ENCODE assay signal across 34 cellular contexts in genomic region chr6:128400875-128401274, GRCh38.
"Had no signal": no experiment of that assay in that cellular context is flagged by ENCODE, and none has a peak within 500 bp of the region (broad histone marks: within the 10 kb centered on the region; RNA-seq: fewer than 3 reads in every experiment).

No MANE protein-coding gene starts in this region.

- H3K9ac ChIP-seq: parathyroid adenoma had no signal

- H3K27ac ChIP-seq: adrenal gland, brain microvascular endothelial cell, epithelial cell of prostate, esophagus squamous epithelium, parathyroid adenoma, psoas muscle, right atrium auricular region, stomach, thyroid gland, upper lobe of left lung, WERI-Rb-1 had no signal

- H2AFZ ChIP-seq: parathyroid adenoma had no signal

- H3K9me3 ChIP-seq: adrenal gland, esophagus squamous epithelium, psoas muscle, right atrium auricular region, stomach, thyroid gland, upper lobe of left lung had no signal

- H3K4me1 ChIP-seq: adrenal gland, parathyroid adenoma, right atrium auricular region, thyroid gland, upper lobe of left lung had no signal

- H3K36me3 Mint-ChIP-seq: stimulated activated naive B cell treated with anti-CD40 and anti-IgM and Interleukin-4, amounts not matched to agents 10 μg/mL and 1 μg/mL and 100 μg/mL, for 72 hours had no signal

- H3K27ac Mint-ChIP-seq: activated naive CD4-positive, alpha-beta T cell treated with anti-CD3 and anti-CD28 coated beads for 36 hours; activated naive CD8-positive, alpha-beta T cell treated with anti-CD3 and anti-CD28 coated beads for 36 hours; naive thymus-derived CD8-positive, alpha-beta T cell; stimulated activated naive B cell treated with anti-CD40 and anti-IgM and Interleukin-4, amounts not matched to agents 10 μg/mL and 1 μg/mL and 100 μg/mL, for 72 hours; T-helper 1 cell treated with Interleukin-12 subunit alpha and Interleukin-12 subunit beta and Interleukin-4 antibody, amounts not matched to agents 30 μg/mL and 1 μg/mL, for 36 hours had no signal

- H3K27me3 ChIP-seq: adrenal gland, brain microvascular endothelial cell, esophagus squamous epithelium, right atrium auricular region, stomach, thyroid gland, upper lobe of left lung had no signal

- H3K79me2 ChIP-seq: parathyroid adenoma had no signal

- H3K4me3 Mint-ChIP-seq: activated naive CD4-positive, alpha-beta T cell treated with anti-CD3 and anti-CD28 coated beads for 36 hours; activated naive CD8-positive, alpha-beta T cell treated with anti-CD3 and anti-CD28 coated beads for 36 hours; naive thymus-derived CD8-positive, alpha-beta T cell; neural crest cell; stimulated activated naive B cell treated with anti-CD40 and anti-IgM and Interleukin-4, amounts not matched to agents 10 μg/mL and 1 μg/mL and 100 μg/mL, for 72 hours; T-helper 1 cell treated with Interleukin-12 subunit alpha and Interleukin-12 subunit beta and Interleukin-4 antibody, amounts not matched to agents 30 μg/mL and 1 μg/mL, for 36 hours had no signal

- H3K9me3 Mint-ChIP-seq: activated naive CD4-positive, alpha-beta T cell treated with anti-CD3 and anti-CD28 coated beads for 36 hours; activated naive CD8-positive, alpha-beta T cell treated with anti-CD3 and anti-CD28 coated beads for 36 hours; neural crest cell; stimulated activated naive B cell treated with anti-CD40 and anti-IgM and Interleukin-4, amounts not matched to agents 10 μg/mL and 1 μg/mL and 100 μg/mL, for 72 hours; T-helper 1 cell treated with Interleukin-12 subunit alpha and Interleukin-12 subunit beta and Interleukin-4 antibody, amounts not matched to agents 30 μg/mL and 1 μg/mL, for 36 hours had no signal

- H3K36me3 ChIP-seq: adrenal gland, brain microvascular endothelial cell, right atrium auricular region, thyroid gland, upper lobe of left lung, WERI-Rb-1 had no signal

- DNase-seq: activated CD4-positive, alpha-beta T cell treated with anti-CD3 and anti-CD28 coated beads for 48 hours; activated CD4-positive, alpha-beta T cell treated with anti-CD3 and anti-CD28 coated beads, Interleukin-2, amount 50 U/mL, for 48 hours; activated CD8-positive, alpha-beta memory T cell treated with anti-CD3 and anti-CD28 coated beads for 24 hours; activated effector memory CD4-positive, alpha-beta T cell treated with Interleukin-2 at 50 U/mL for 16 hours; activated naive CD4-positive, alpha-beta T cell treated with anti-CD3 and anti-CD28 coated beads for 36 hours; activated naive CD8-positive, alpha-beta T cell treated with anti-CD3 and anti-CD28 coated beads for 36 hours; adrenal gland; aorta; brain microvascular endothelial cell; central memory CD4-positive, alpha-beta T cell; effector CD4-positive, alpha-beta T cell; esophagus squamous epithelium; islet precursor cell; left colon; midbrain; naive thymus-derived CD8-positive, alpha-beta T cell; nucleus accumbens; psoas muscle; stimulated activated CD4-positive, alpha-beta T cell treated with anti-CD3 and anti-CD28 coated beads, Interleukin-15, amount 100 ng/mL, for 24 hours; stimulated activated CD4-positive, alpha-beta T cell treated with anti-CD3 and anti-CD28 coated beads, Interleukin-2, amount 100 ng/mL, for 24 hours; stimulated activated naive B cell treated with anti-CD40 and anti-IgM and Interleukin-4, amounts not matched to agents 10 μg/mL and 1 μg/mL and 100 μg/mL, for 72 hours; stomach; T1000; thyroid gland; upper lobe of left lung; WERI-Rb-1 had no signal

- H3K4me1 Mint-ChIP-seq: stimulated activated naive B cell treated with anti-CD40 and anti-IgM and Interleukin-4, amounts not matched to agents 10 μg/mL and 1 μg/mL and 100 μg/mL, for 72 hours had no signal

- H3K4me3 ChIP-seq: adrenal gland, esophagus squamous epithelium, psoas muscle, right atrium auricular region, stomach, thyroid gland, upper lobe of left lung had no signal

- ATAC-seq: activated CD4-positive, CD25-positive, alpha-beta regulatory T cell treated with anti-CD3 and anti-CD28 coated beads, Interleukin-2, amount 50 U/mL, for 24 hours; left colon; naive thymus-derived CD8-positive, alpha-beta T cell; psoas muscle; stimulated activated naive B cell treated with anti-CD40 and anti-IgM and Interleukin-4, amounts not matched to agents 10 μg/mL and 1 μg/mL and 100 μg/mL, for 72 hours had no signal

- FAIRE-seq: endometrium, frontal cortex had no signal

- H3K27me3 Mint-ChIP-seq: activated naive CD8-positive, alpha-beta T cell treated with anti-CD3 and anti-CD28 coated beads for 36 hours; naive thymus-derived CD8-positive, alpha-beta T cell had no signal
